Comparison of ENCODE assay signal across 19 cellular contexts in the genomic region with DNA sequence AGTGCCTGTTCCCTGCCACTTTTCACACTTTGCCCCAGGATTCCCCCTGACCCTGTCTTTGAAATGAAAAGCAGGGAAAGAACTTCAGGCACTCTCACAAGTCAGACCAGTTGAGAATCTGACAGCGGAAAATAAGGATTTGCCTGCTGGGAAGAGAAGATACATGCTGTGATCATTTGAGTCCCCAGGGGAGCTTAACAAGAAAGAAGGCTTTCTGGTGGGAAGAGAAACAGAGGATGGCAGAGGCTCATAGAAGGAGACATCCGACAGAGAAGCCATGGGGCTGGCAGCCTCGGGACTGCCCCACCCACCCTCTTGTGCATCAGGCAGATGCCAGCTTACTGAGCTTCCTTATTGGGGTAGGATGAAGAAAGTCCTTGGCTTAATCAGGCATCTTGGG. TPM values are rescaled to one million over a fixed set of nuclear protein-coding genes. Genes with fewer than 3 reads are reported as not detected.
DNase-seq lines count a peak whose midpoint lies in the region; ATAC-seq and TF ChIP-seq lines count a peak whose summit lies in the region.
"Had no signal": no experiment of that assay in that cellular context is flagged by ENCODE, and none has a peak within 500 bp of the region (broad histone marks: within the 10 kb centered on the region; RNA-seq: fewer than 3 reads in every experiment).

No MANE protein-coding gene starts in this region.

- H2AFZ ChIP-seq in Loucy (ENCODE audit: low read length) (no peak overlapping the region), osteoblast (ENCODE audit: low read length) (no peak overlapping the region)
- H2AFZ ChIP-seq: GM23248 had no signal

- H3K4me2 ChIP-seq in Loucy (ENCODE audit: low read depth, low read length, poor library complexity, severe bottlenecking) = no peak overlapping the region
- H3K4me2 ChIP-seq in osteoblast (ENCODE audit: insufficient read depth, low read length) = no peak overlapping the region

- no peak for DNase-seq in T-helper 2 cell treated with Interferon-gamma antibody and Interleukin-4, amounts not matched to agents 5 μg/mL and 100 μg/mL, for 36 hours (ENCODE audit: low spot score)
- DNase-seq in T-helper 2 cell (no peak), osteoblast (ENCODE audit: insufficient read length, low spot score, missing footprints) (peak; percentile 26), HCEC 1CT (no peak)
- DNase-seq in activated naive CD8-positive, alpha-beta T cell treated with anti-CD3 and anti-CD28 coated beads, Interleukin-2, amount 50 U/mL, for 24 hours = no peak
- DNase-seq: activated CD8-positive, alpha-beta memory T cell treated with anti-CD3 and anti-CD28 coated beads, Interleukin-2, amount 50 U/mL, for 48 hours; aorta; Calu3; GM23248; left cardiac atrium; NCI-H1105; NCI-H2227 treated with DMSO at 0.1 percent for 48 hours; NK-92 treated with Interleukin-12 subunit alpha and Interleukin-12 subunit beta, amount 100 ng/mL, for 24 hours; SHP77 treated with DMSO at 0.1 percent for 48 hours; upper lobe of left lung had no signal

- H3K36me3 Mint-ChIP-seq in T-helper 2 cell treated with Interferon-gamma antibody and Interleukin-4, amounts not matched to agents 5 μg/mL and 100 μg/mL, for 36 hours (ENCODE audit: low read depth) = peaks cover 56% of the 10 kb centered on the region
- peaks cover 6% of the 10 kb centered on the region for H3K36me3 Mint-ChIP-seq in activated naive CD8-positive, alpha-beta T cell treated with anti-CD3 and anti-CD28 coated beads, Interleukin-2, amount 50 U/mL, for 24 hours (ENCODE audit: low read depth)

- peak overlapping the region; percentile 72 for H3K9ac ChIP-seq in Loucy (ENCODE audit: low read depth, low read length, poor library complexity, severe bottlenecking)
- H3K9ac ChIP-seq: GM23248 had no signal

- H3K9me3 ChIP-seq in Loucy (ENCODE audit: insufficient read depth, low read depth, low read length) (no peaks in the 10 kb centered on the region), osteoblast (ENCODE audit: low read depth, low read length) (no peaks in the 10 kb centered on the region)
- H3K9me3 ChIP-seq: upper lobe of left lung had no signal

- peaks cover 64% of the 10 kb centered on the region for H3K4me1 ChIP-seq in Loucy (ENCODE audit: insufficient read depth, low read length, poor library complexity, severe bottlenecking)
- no peaks in the 10 kb centered on the region for H3K4me1 ChIP-seq in osteoblast (ENCODE audit: insufficient read depth, low read length)

- TF ChIP-seq CTCF in Loucy (conservative IDR thresholded peaks at IDR 0.05; ENCODE audit: low read length) (no peak), osteoblast (IDR thresholded peaks at IDR 0.05; ENCODE audit: extremely low read depth, low read depth, low read length) (no peak)

- H3K4me1 Mint-ChIP-seq in T-helper 2 cell treated with Interferon-gamma antibody and Interleukin-4, amounts not matched to agents 5 μg/mL and 100 μg/mL, for 36 hours (ENCODE audit: low read depth) = peaks cover 60% of the 10 kb centered on the region
- H3K4me1 Mint-ChIP-seq in activated naive CD8-positive, alpha-beta T cell treated with anti-CD3 and anti-CD28 coated beads, Interleukin-2, amount 50 U/mL, for 24 hours = peaks cover 93% of the 10 kb centered on the region

- peaks cover 4% of the 10 kb centered on the region; the same call in 1 of the 2 replicates for H3F3A ChIP-seq in Loucy (ENCODE audit: low read depth)

- H3K79me2 ChIP-seq in Loucy (ENCODE audit: insufficient read depth, low read length) = peaks cover 14% of the 10 kb centered on the region; the same call in 1 of the 2 replicates
- no peaks in the 10 kb centered on the region for H3K79me2 ChIP-seq in osteoblast (ENCODE audit: insufficient read depth, low read length)

- ATAC-seq in activated naive CD8-positive, alpha-beta T cell treated with anti-CD3 and anti-CD28 coated beads, Interleukin-2, amount 50 U/mL, for 24 hours = no peak
- no peak for ATAC-seq in HG03025 (IDR thresholded peaks at IDR 0.05; ENCODE audit: low FRiP score, unreplicated experiment)
- ATAC-seq in HG02623 (IDR thresholded peaks at IDR 0.05; ENCODE audit: unreplicated experiment) = no peak
- ATAC-seq: left cardiac atrium had no signal

- no peaks in the 10 kb centered on the region for H3K27me3 ChIP-seq in Loucy (ENCODE audit: insufficient read depth, low read length, poor library complexity, severe bottlenecking)
- peaks cover 8% of the 10 kb centered on the region for H3K27me3 ChIP-seq in osteoblast (ENCODE audit: insufficient read depth, low read length)
- H3K27me3 ChIP-seq: upper lobe of left lung had no signal

- no peaks in the 10 kb centered on the region for H3K9me3 Mint-ChIP-seq in T-helper 2 cell treated with Interferon-gamma antibody and Interleukin-4, amounts not matched to agents 5 μg/mL and 100 μg/mL, for 36 hours
- no peaks in the 10 kb centered on the region for H3K9me3 Mint-ChIP-seq in activated naive CD8-positive, alpha-beta T cell treated with anti-CD3 and anti-CD28 coated beads, Interleukin-2, amount 50 U/mL, for 24 hours
- H3K9me3 Mint-ChIP-seq: nephron had no signal

- H3K4me3 ChIP-seq in Loucy (ENCODE audit: low read length, poor library complexity, severe bottlenecking) = no peak overlapping the region
- H3K4me3 ChIP-seq in osteoblast (ENCODE audit: insufficient read depth, low read length) = no peak overlapping the region
- H3K4me3 ChIP-seq: GM23248, upper lobe of left lung had no signal

- H3K4me3 Mint-ChIP-seq in T-helper 2 cell treated with Interferon-gamma antibody and Interleukin-4, amounts not matched to agents 5 μg/mL and 100 μg/mL, for 36 hours = peak overlapping the region; percentile 25
- peak overlapping the region; percentile 8 for H3K4me3 Mint-ChIP-seq in activated naive CD8-positive, alpha-beta T cell treated with anti-CD3 and anti-CD28 coated beads, Interleukin-2, amount 50 U/mL, for 24 hours
- H3K4me3 Mint-ChIP-seq: nephron had no signal

- no peaks in the 10 kb centered on the region; the same call in 1 of the 2 replicates for H3K36me3 ChIP-seq in Loucy (ENCODE audit: insufficient read depth, low read length)
- H3K36me3 ChIP-seq in osteoblast (ENCODE audit: insufficient read depth, low read length) = no peaks in the 10 kb centered on the region
- H3K36me3 ChIP-seq: upper lobe of left lung had no signal

- H4K20me1 ChIP-seq in Loucy (ENCODE audit: insufficient read depth, low read length, poor library complexity, severe bottlenecking) (no peaks in the 10 kb centered on the region), osteoblast (ENCODE audit: insufficient read depth, low read length) (no peaks in the 10 kb centered on the region)

- no peaks in the 10 kb centered on the region for H3K9me2 ChIP-seq in Loucy (replicated peaks; ENCODE audit: low read depth, low read length)

- H3K27me3 Mint-ChIP-seq in T-helper 2 cell treated with Interferon-gamma antibody and Interleukin-4, amounts not matched to agents 5 μg/mL and 100 μg/mL, for 36 hours (ENCODE audit: low read depth) = no peaks in the 10 kb centered on the region
- H3K27me3 Mint-ChIP-seq in activated naive CD8-positive, alpha-beta T cell treated with anti-CD3 and anti-CD28 coated beads, Interleukin-2, amount 50 U/mL, for 24 hours = no peaks in the 10 kb centered on the region

- H3K27ac Mint-ChIP-seq in T-helper 2 cell treated with Interferon-gamma antibody and Interleukin-4, amounts not matched to agents 5 μg/mL and 100 μg/mL, for 36 hours = peak overlapping the region; percentile 99
- H3K27ac Mint-ChIP-seq in activated naive CD8-positive, alpha-beta T cell treated with anti-CD3 and anti-CD28 coated beads, Interleukin-2, amount 50 U/mL, for 24 hours = peak overlapping the region; percentile 68
- H3K27ac Mint-ChIP-seq: nephron had no signal

- no peak overlapping the region for H3K27ac ChIP-seq in osteoblast (ENCODE audit: low read depth, low read length)
- H3K27ac ChIP-seq: GM23248, upper lobe of left lung had no signal

RNA-seq across cellular contexts. Expression of gene TTC9, which starts 11.9 kb away (rescaled TPM):
- 0.29 and 0.36 TPM in 2 replicates for total RNA-seq in osteoblast
- total RNA-seq: GM23248 had no signal

RNA-seq across cellular contexts. Expression of gene MED6, which starts 53.2 kb away (rescaled TPM):
- total RNA-seq in osteoblast = 32.2 and 40.1 TPM in 2 replicates
